In genomic region chr2:208315081-208315788, GRCh38 we compare ENCODE assay signal across 8 cellular contexts. TPM values are rescaled to one million over a fixed set of nuclear protein-coding genes. Genes with fewer than 3 reads are reported as not detected.
A peak's percentile ranks its signal among the peaks of the same experiment; 100 is the strongest.
DNase-seq lines count a peak whose midpoint lies in the region; ATAC-seq and TF ChIP-seq lines count a peak whose summit lies in the region.

No MANE protein-coding gene starts in this region.

- POLR2A ChIA-PET in naive thymus-derived CD4-positive, alpha-beta T cell (lab: Charles Lee) = interaction anchor here (0.7 to 1.1 kb wide), 2 partner anchors 11 to 27 kb away, joined by 3 read pairs; no protein-coding TSS in a partner anchor

- peak; percentile 67 for ATAC-seq in GM21390 (IDR thresholded peaks at IDR 0.05; ENCODE audit: unreplicated experiment)
- ATAC-seq in HG03460 (IDR thresholded peaks at IDR 0.05; ENCODE audit: unreplicated experiment) = peak; percentile 66
- no peak for ATAC-seq in naive thymus-derived CD4-positive, alpha-beta T cell

- no peaks in the 10 kb centered on the region for H3K9me3 ChIP-seq in naive thymus-derived CD4-positive, alpha-beta T cell (ENCODE audit: control insufficient read depth in 2 of 3, low read length in 3 of 3)

- TF ChIP-seq CTCF in GM06990 (IDR thresholded peaks at IDR 0.05; ENCODE audit: insufficient read depth, low read length, poor library complexity, severe bottlenecking) (no peak), fibroblast of the aortic adventitia (IDR thresholded peaks at IDR 0.05; ENCODE audit: insufficient read depth, low read length) (no peak)

- H3K9me3 Mint-ChIP-seq in naive thymus-derived CD4-positive, alpha-beta T cell = peaks cover 0 to 2% (median 0%) of the 10 kb centered on the region in 11 donors

- CTCF ChIA-PET in naive thymus-derived CD4-positive, alpha-beta T cell (lab: Charles Lee) = no interaction called here

- peak overlapping the region in 1 of 10 donors; percentile 41 for H3K4me3 Mint-ChIP-seq in naive thymus-derived CD4-positive, alpha-beta T cell

- peak; percentile 71 for DNase-seq in GM06990 (ENCODE audit: extremely low read depth, insufficient read length)
- DNase-seq in fibroblast of the aortic adventitia (ENCODE audit: low read depth) = peak; percentile 55
- no peak for DNase-seq in activated CD8-positive, alpha-beta memory T cell treated with anti-CD3 and anti-CD28 coated beads for 24 hours
- no peak for DNase-seq in naive thymus-derived CD4-positive, alpha-beta T cell
- DNase-seq in NCI-H2029 (lab: John Stamatoyannopoulos, UW) = no peak
- no peak for DNase-seq in RPMI8226

- H3K4me3 ChIP-seq in GM06990 (replicated peaks; ENCODE audit: low read depth, low read length) (no peak overlapping the region), fibroblast of the aortic adventitia (ENCODE audit: low read depth, low read length) (no peak overlapping the region)
- no peak overlapping the region for H3K4me3 ChIP-seq in naive thymus-derived CD4-positive, alpha-beta T cell (ENCODE audit: low read length)

- peaks cover 8 to 48% (median 39%) of the 10 kb centered on the region in 5 donors for H3K36me3 Mint-ChIP-seq in naive thymus-derived CD4-positive, alpha-beta T cell

- H3K27me3 Mint-ChIP-seq in naive thymus-derived CD4-positive, alpha-beta T cell = no peaks in the 10 kb centered on the region

- H3K27ac Mint-ChIP-seq in naive thymus-derived CD4-positive, alpha-beta T cell = no peak overlapping the region

- intact Hi-C loops in naive thymus-derived CD4-positive, alpha-beta T cell (cut with micrococcal nuclease) = no loop called here

- no peaks in the 10 kb centered on the region for H3K36me3 ChIP-seq in GM06990 (ENCODE audit: control insufficient read depth, insufficient read depth, low read length)
- H3K36me3 ChIP-seq in naive thymus-derived CD4-positive, alpha-beta T cell (ENCODE audit: control insufficient read depth in 2 of 3, insufficient read depth in 3 of 3, low read length in 3 of 3) = peaks cover 0 to 38% (median 11%) of the 10 kb centered on the region in 3 experiments

- peaks cover 0 to 13% (median 4%) of the 10 kb centered on the region in 7 donors for H3K4me1 Mint-ChIP-seq in naive thymus-derived CD4-positive, alpha-beta T cell

- no peaks in the 10 kb centered on the region for H3K4me1 ChIP-seq in naive thymus-derived CD4-positive, alpha-beta T cell (ENCODE audit: control insufficient read depth in 2 of 2, insufficient read depth in 2 of 2, low read length in 2 of 2)

- H3K27me3 ChIP-seq in GM06990 (replicated peaks; ENCODE audit: control insufficient read depth, insufficient read depth, low read length) = no peaks in the 10 kb centered on the region
- no peaks in the 10 kb centered on the region for H3K27me3 ChIP-seq in naive thymus-derived CD4-positive, alpha-beta T cell (ENCODE audit: control insufficient read depth in 2 of 2, insufficient read depth in 2 of 2, low read length in 2 of 2)

- H3K27ac ChIP-seq in naive thymus-derived CD4-positive, alpha-beta T cell (ENCODE audit: low read depth, low read length) = no peak overlapping the region

RNA-seq across cellular contexts. Expression of gene PIKFYVE, which starts 49.2 kb away (rescaled TPM):
- 39.2 and 45.8 TPM in 2 replicates for total RNA-seq in fibroblast of the aortic adventitia (ENCODE audit: low replicate concordance)
- total RNA-seq in naive thymus-derived CD4-positive, alpha-beta T cell = 10 to 100 TPM; 33.4 to 52.3 (median 39.1) TPM
- polyA plus RNA-seq in naive thymus-derived CD4-positive, alpha-beta T cell = 1 to 10 TPM; 5.9 to 8.4 TPM

Comparison
In these comparisons a context has a peak if more than half of its experiments do, and no peak if none do; other contexts are left out.
1. DNase-seq: peak in GM06990 (single experiment) and fibroblast of the aortic adventitia (single experiment); none in activated CD8-positive, alpha-beta memory T cell treated with anti-CD3 and anti-CD28 coated beads for 24 hours (single experiment), naive thymus-derived CD4-positive, alpha-beta T cell (0 of 9), NCI-H2029 (single experiment) and RPMI8226 (single experiment).